In genomic region chr19:42219812-42220750, GRCh38 we compare ENCODE assay signal across 8 cellular contexts. TPM values are rescaled to one million over a fixed set of nuclear protein-coding genes. Genes with fewer than 3 reads are reported as not detected.
DNase-seq lines count a peak whose midpoint lies in the region; ATAC-seq and TF ChIP-seq lines count a peak whose summit lies in the region.

TSS of gene ZNF526 (plus strand) at chr19:42220312. CDS start at chr19:42224404, 4,092 bp downstream.

- H3K36me3 ChIP-seq in GM06990 (ENCODE audit: control insufficient read depth, insufficient read depth, low read length) = peaks cover 14% of the 10 kb centered on the region
- peaks cover 0 to 13% of the 10 kb centered on the region in 2 experiments for H3K36me3 ChIP-seq in SK-N-SH (replicated peaks in 1 of 2; ENCODE audit: control insufficient read depth in 1 of 2, insufficient read depth in 2 of 2, low read length in 1 of 2)

- H3K27ac ChIP-seq in SK-N-SH (ENCODE audit: low read depth in 2 of 2, low read length in 1 of 2) = peak within 1 kb of the TSS; percentile 70 to 79

- POLR2A ChIA-PET in SK-N-SH (lab: Yijun Ruan, JAX) = interaction anchor here (1.0 to 1.6 kb wide), 3 partner anchors 9 to 19 kb away, joined by 3 to 7 read pairs (median 3); no protein-coding TSS in a partner anchor

- peaks cover 32% of the 10 kb centered on the region for H3K36me3 Mint-ChIP-seq in activated naive CD4-positive, alpha-beta T cell treated with anti-CD3 and anti-CD28 coated beads, Interleukin-2, amount 10 ng/mL, durations not matched to agents 7 days and 5 days

- H3K4me3 ChIP-seq in GM06990 (replicated peaks; ENCODE audit: low read depth, low read length) (peak within 1 kb of the TSS; percentile 85), SK-N-SH (ENCODE audit: low read depth in 2 of 2, low read length in 1 of 2) (peak within 1 kb of the TSS; percentile 79)

- no peaks in the 10 kb centered on the region for H3K27me3 Mint-ChIP-seq in activated naive CD4-positive, alpha-beta T cell treated with anti-CD3 and anti-CD28 coated beads, Interleukin-2, amount 10 ng/mL, durations not matched to agents 7 days and 5 days

- TF ChIP-seq RAD21 in SK-N-SH (IDR thresholded peaks at IDR 0.05; ENCODE audit: low read length) = no peak

- peaks cover 60% of the 10 kb centered on the region for H3K4me1 Mint-ChIP-seq in activated naive CD4-positive, alpha-beta T cell treated with anti-CD3 and anti-CD28 coated beads, Interleukin-2, amount 10 ng/mL, durations not matched to agents 7 days and 5 days

- H3K9me3 ChIP-seq in SK-N-SH = no peaks in the 10 kb centered on the region

- H3K79me2 ChIP-seq in SK-N-SH (ENCODE audit: insufficient read depth) = peaks cover 85% of the 10 kb centered on the region

- peak; percentile 98 for DNase-seq in GM06990 (ENCODE audit: extremely low read depth, insufficient read length)
- DNase-seq in NCI-H1092 (lab: John Stamatoyannopoulos, UW) = peak; percentile 95
- peak; percentile 99 for DNase-seq in SK-N-SH
- DNase-seq in activated naive CD4-positive, alpha-beta T cell treated with anti-CD3 and anti-CD28 coated beads, Interleukin-2, amount 10 ng/mL, durations not matched to agents 7 days and 5 days = peak; percentile 98
- DNase-seq in germinal center (ENCODE audit: low spot score) = peak; percentile 99
- DNase-seq in non-pigmented ciliary epithelial cell (ENCODE audit: low read depth) = peak; percentile 88
- peak; percentile 98 for DNase-seq in superior temporal gyrus (ENCODE audit: extremely low spot score)

- peaks cover 12% of the 10 kb centered on the region for H3F3A ChIP-seq in SK-N-SH (replicated peaks; ENCODE audit: insufficient read depth)

- H3K9ac ChIP-seq in SK-N-SH = peak within 1 kb of the TSS; percentile 85

- WGBS in SK-N-SH (ENCODE audit: low lambda C conversion rate) = 1% methylated on average over 48 of the region's 53 CpGs

- CTCF ChIA-PET in SK-N-SH (lab: Yijun Ruan, JAX) = interaction anchor here (0.6 to 2.6 kb wide), 7 partner anchors 11 to 111 kb away, joined by 3 to 8 read pairs (median 3); no protein-coding TSS in a partner anchor
- CTCF ChIA-PET in activated naive CD4-positive, alpha-beta T cell treated with anti-CD3 and anti-CD28 coated beads, Interleukin-2, amount 10 ng/mL, durations not matched to agents 7 days and 5 days (lab: Charles Lee) = interaction anchor here (0.9 to 1.6 kb wide), 3 partner anchors 22 to 35 kb away, joined by 3 to 4 read pairs (median 3); no protein-coding TSS in a partner anchor

- peak; percentile 62 for ATAC-seq in HG02588 (IDR thresholded peaks at IDR 0.05; ENCODE audit: unreplicated experiment)

- H3K9me3 Mint-ChIP-seq in activated naive CD4-positive, alpha-beta T cell treated with anti-CD3 and anti-CD28 coated beads, Interleukin-2, amount 10 ng/mL, durations not matched to agents 7 days and 5 days = no peaks in the 10 kb centered on the region

- H3K27me3 ChIP-seq in GM06990 (replicated peaks; ENCODE audit: control insufficient read depth, insufficient read depth, low read length) (no peaks in the 10 kb centered on the region), SK-N-SH (ENCODE audit: insufficient read depth) (no peaks in the 10 kb centered on the region)

- peak within 1 kb of the TSS; percentile 74; the same call in 1 of the 2 replicates for H2AFZ ChIP-seq in SK-N-SH (ENCODE audit: low read depth)

- H3K4me3 Mint-ChIP-seq in activated naive CD4-positive, alpha-beta T cell treated with anti-CD3 and anti-CD28 coated beads, Interleukin-2, amount 10 ng/mL, durations not matched to agents 7 days and 5 days = peak within 1 kb of the TSS; percentile 89

- no peaks in the 10 kb centered on the region; the same call in 1 of the 2 replicates for H4K20me1 ChIP-seq in SK-N-SH (ENCODE audit: insufficient read depth)

- peak within 1 kb of the TSS; percentile 86 for H3K27ac Mint-ChIP-seq in activated naive CD4-positive, alpha-beta T cell treated with anti-CD3 and anti-CD28 coated beads, Interleukin-2, amount 10 ng/mL, durations not matched to agents 7 days and 5 days

- TF ChIP-seq EP300 in SK-N-SH (IDR thresholded peaks at IDR 0.05; ENCODE audit: borderline replicate concordance in 1 of 2, low read depth in 1 of 2, low read length in 1 of 2) = peak in 1 of 2 experiments; percentile 18; a peak in 1 of 4 replicates

- peaks cover 9 to 28% of the 10 kb centered on the region in 2 experiments; a peak in 2 of 4 replicates for H3K4me1 ChIP-seq in SK-N-SH (ENCODE audit: control insufficient read depth in 1 of 2, insufficient read depth in 2 of 2, low read depth in 1 of 2, low read length in 1 of 2)

- no peaks in the 10 kb centered on the region for H3K9me2 ChIP-seq in SK-N-SH

- TF ChIP-seq CTCF in GM06990 (IDR thresholded peaks at IDR 0.05; ENCODE audit: insufficient read depth, low read length, poor library complexity, severe bottlenecking) = no peak
- no peak for TF ChIP-seq CTCF in SK-N-SH (IDR thresholded peaks at IDR 0.05)

- peak within 1 kb of the TSS; percentile 88 for H3K4me2 ChIP-seq in SK-N-SH

TF ChIP-seq in SK-N-SH, 30 proteins besides CTCF, POLR2A, EP300 and RAD21 (continues in another document):
- TF ChIP-seq JUND (IDR thresholded peaks at IDR 0.05) (no peak), FOXM1 (IDR thresholded peaks at IDR 0.05; ENCODE audit: low read depth) (no peak), PBX3 (IDR thresholded peaks at IDR 0.05) (no peak), SIN3A (IDR thresholded peaks at IDR 0.05; ENCODE audit: borderline replicate concordance, low read depth, low read length) (no peak; the same call in 1 of the 2 replicates), TAF1 (IDR thresholded peaks at IDR 0.05; ENCODE audit: borderline replicate concordance, low read depth, low read length) (peak; percentile 65), TCF12 (IDR thresholded peaks at IDR 0.05) (no peak), YY1 (IDR thresholded peaks at IDR 0.05; ENCODE audit: low read depth) (no peak), ZBTB33 (IDR thresholded peaks at IDR 0.05; ENCODE audit: borderline replicate concordance, low read depth) (no peak), USF1 (IDR thresholded peaks at IDR 0.05; ENCODE audit: borderline replicate concordance, low read depth) (peak; percentile 90), NFIC (IDR thresholded peaks at IDR 0.05; ENCODE audit: borderline replicate concordance) (no peak), FOSL2 (IDR thresholded peaks at IDR 0.05; ENCODE audit: borderline replicate concordance, low read depth) (no peak), USF2 (IDR thresholded peaks at IDR 0.05; ENCODE audit: borderline replicate concordance, low read depth, low read length) (peak; percentile 67), NRF1 (IDR thresholded peaks at IDR 0.05; ENCODE audit: low read depth, low read length) (peak; percentile 97), RXRA (IDR thresholded peaks at IDR 0.05; ENCODE audit: borderline replicate concordance, low read depth) (no peak), EZH2phosphoT487 (IDR thresholded peaks at IDR 0.05; ENCODE audit: borderline replicate concordance, low read depth) (no peak), RCOR1 (IDR thresholded peaks at IDR 0.05; ENCODE audit: low read length) (no peak), RFX5 (IDR thresholded peaks at IDR 0.05; ENCODE audit: low read length) (peak; percentile 92), POLR2AphosphoS5 (IDR thresholded peaks at IDR 0.05; ENCODE audit: low read depth, low read length) (peak; percentile 87)

RNA-seq across cellular contexts. Expression of gene ZNF526, which starts in this region (rescaled TPM):
- polyA plus RNA-seq in SK-N-SH (2012; rRNA removed) = 3.5 and 4.0 TPM in 2 replicates
- 1.7 and 2.6 TPM in 2 replicates for polyA plus RNA-seq in SK-N-SH (2012; cell fraction: cytosol; rRNA removed)
- polyA plus RNA-seq in SK-N-SH (2012; cell fraction: nucleus; rRNA removed) = 3.4 and 4.3 TPM in 2 replicates

Comparison
In these comparisons a context has a peak if more than half of its experiments do, and no peak if none do; other contexts are left out.
1. Peak in every context shown above with its lines: DNase-seq, ATAC-seq, H3K4me3 ChIP-seq and H3K27ac ChIP-seq.